1 cellular context compared by ENCODE assay signal in genomic region chrX:155026727-155027508, GRCh38.
TF ChIP-seq lines count a peak whose summit lies in the region.

FUNDC2 (plus strand) TSS chrX:155026844; CDS start chrX:155026939, 95 bp downstream.

TF ChIP-seq in HepG2, 621 proteins besides CTCF, POLR2A, EP300 and RAD21 (continued from another document and continues in another):
- TF ChIP-seq ZNF891 (CRISPR knock-in tag; IDR thresholded peaks at IDR 0.05) = 0 out of 2 replicates have a peak, but pooled peaks have one; percentile 16
- peak; percentile 89 for TF ChIP-seq YY1 (IDR thresholded peaks at IDR 0.05; ENCODE audit: insufficient read depth, insufficient replicate concordance, low read depth, low read length)
- TF ChIP-seq MTA1 (CRISPR knock-in tag; IDR thresholded peaks at IDR 0.05; ENCODE audit: borderline replicate concordance) = peak; percentile 41; the same call in 1 of the 2 replicates
- TF ChIP-seq ZNF12 (CRISPR knock-in tag; IDR thresholded peaks at IDR 0.05) = no peak
- TF ChIP-seq TBX2 (CRISPR knock-in tag; IDR thresholded peaks at IDR 0.05; ENCODE audit: borderline replicate concordance) = peak; percentile 80; the same call in 1 of the 2 replicates
- no peak for TF ChIP-seq CAMTA2 (CRISPR knock-in tag; IDR thresholded peaks at IDR 0.05; ENCODE audit: borderline replicate concordance)
- peak; percentile 54 for TF ChIP-seq ZFP91 (CRISPR knock-in tag; IDR thresholded peaks at IDR 0.05; ENCODE audit: borderline replicate concordance)
- TF ChIP-seq ATF7 (IDR thresholded peaks at IDR 0.05) = no peak
- TF ChIP-seq ATF7 (CRISPR knock-in tag; IDR thresholded peaks at IDR 0.05) = no peak
- no peak for TF ChIP-seq ARID2 (CRISPR knock-in tag; IDR thresholded peaks at IDR 0.05; ENCODE audit: borderline replicate concordance)
- no peak for TF ChIP-seq ZSCAN29 (CRISPR knock-in tag; conservative IDR thresholded peaks at IDR 0.05)
- peak; percentile 78 for TF ChIP-seq KMT2B (CRISPR knock-in tag; IDR thresholded peaks at IDR 0.05)
- peak; percentile 60; the same call in 1 of the 2 replicates for TF ChIP-seq ZNF609 (CRISPR knock-in tag; IDR thresholded peaks at IDR 0.05; ENCODE audit: borderline replicate concordance)
- peak; percentile 79 for TF ChIP-seq ZNF777 (CRISPR knock-in tag; IDR thresholded peaks at IDR 0.05)
- no peak for TF ChIP-seq NFYC (CRISPR knock-in tag; IDR thresholded peaks at IDR 0.05)
- no peak for TF ChIP-seq SP2 (CRISPR knock-in tag; IDR thresholded peaks at IDR 0.05)
- TF ChIP-seq TMF1 (CRISPR knock-in tag; IDR thresholded peaks at IDR 0.05; ENCODE audit: low read depth) = peak; percentile 60; the same call in 1 of the 2 replicates
- no peak for TF ChIP-seq ZNF557 (CRISPR knock-in tag; IDR thresholded peaks at IDR 0.05)
- peak; percentile 79; the same call in 1 of the 2 replicates for TF ChIP-seq GATAD1 (CRISPR knock-in tag; IDR thresholded peaks at IDR 0.05)
- no peak for TF ChIP-seq SOX6 (IDR thresholded peaks at IDR 0.05)
- peak; percentile 10; the same call in 1 of the 2 replicates for TF ChIP-seq SOX6 (CRISPR knock-in tag; IDR thresholded peaks at IDR 0.05)
- TF ChIP-seq YEATS2 (CRISPR knock-in tag; IDR thresholded peaks at IDR 0.05; ENCODE audit: borderline replicate concordance) = peak; percentile 44; the same call in 1 of the 2 replicates
- TF ChIP-seq HNF1B (CRISPR knock-in tag; IDR thresholded peaks at IDR 0.05) = no peak
- no peak for TF ChIP-seq ZNF468 (CRISPR knock-in tag; IDR thresholded peaks at IDR 0.05)
- peak; percentile 75 for TF ChIP-seq GMEB1 (CRISPR knock-in tag; IDR thresholded peaks at IDR 0.05; ENCODE audit: borderline replicate concordance)
- peak; percentile 77 for TF ChIP-seq CREB1 (IDR thresholded peaks at IDR 0.05)
- no peak; the same call in 1 of the 2 replicates for TF ChIP-seq CREB1 (CRISPR knock-in tag; IDR thresholded peaks at IDR 0.05)
- peak; percentile 61; the same call in 1 of the 2 replicates for TF ChIP-seq ZNF430 (CRISPR knock-in tag; IDR thresholded peaks at IDR 0.05)
- TF ChIP-seq NR2C2 (CRISPR knock-in tag; IDR thresholded peaks at IDR 0.05; ENCODE audit: borderline replicate concordance) = no peak
- no peak for TF ChIP-seq MYNN (CRISPR knock-in tag; IDR thresholded peaks at IDR 0.05; ENCODE audit: low read depth)
- TF ChIP-seq FIP1L1 (IDR thresholded peaks at IDR 0.05; ENCODE audit: borderline replicate concordance, insufficient read depth, low read depth, low read length) = no peak
- TF ChIP-seq POLR2G (IDR thresholded peaks at IDR 0.05; ENCODE audit: low read depth, low read length) = peak; percentile 67
- TF ChIP-seq ZBTB2 (CRISPR knock-in tag; IDR thresholded peaks at IDR 0.05; ENCODE audit: low read depth) = peak; percentile 85
- peak; percentile 39; the same call in 1 of the 2 replicates for TF ChIP-seq ZNF563 (CRISPR knock-in tag; IDR thresholded peaks at IDR 0.05)
- 0 out of 2 replicates have a peak, but pooled peaks have one; percentile 35 for TF ChIP-seq ZNF431 (CRISPR knock-in tag; IDR thresholded peaks at IDR 0.05; ENCODE audit: borderline replicate concordance, low read depth)
- TF ChIP-seq TFAP4 (IDR thresholded peaks at IDR 0.05; ENCODE audit: borderline replicate concordance, low read depth) = peak; percentile 12; the same call in 1 of the 2 replicates
- peak; percentile 88; the same call in 1 of the 2 replicates for TF ChIP-seq ZNF746 (CRISPR knock-in tag; IDR thresholded peaks at IDR 0.05)
- no peak for TF ChIP-seq ZBTB46 (CRISPR knock-in tag; IDR thresholded peaks at IDR 0.05; ENCODE audit: borderline replicate concordance)
- no peak for TF ChIP-seq ZNF670 (CRISPR knock-in tag; IDR thresholded peaks at IDR 0.05; ENCODE audit: borderline replicate concordance)
- TF ChIP-seq NFYB (CRISPR knock-in tag; IDR thresholded peaks at IDR 0.05) = no peak
- TF ChIP-seq REPIN1 (CRISPR knock-in tag; IDR thresholded peaks at IDR 0.05; ENCODE audit: borderline replicate concordance, low read depth) = peak; percentile 56; the same call in 1 of the 2 replicates
- TF ChIP-seq ZNF644 (CRISPR knock-in tag; IDR thresholded peaks at IDR 0.05; ENCODE audit: low read depth) = no peak
- no peak for TF ChIP-seq ZNF326 (CRISPR knock-in tag; IDR thresholded peaks at IDR 0.05; ENCODE audit: borderline replicate concordance)
- no peak for TF ChIP-seq ELF3 (CRISPR knock-in tag; IDR thresholded peaks at IDR 0.05)
- no peak for TF ChIP-seq ZNF652 (CRISPR knock-in tag; IDR thresholded peaks at IDR 0.05; ENCODE audit: borderline replicate concordance, low read depth)
- no peak for TF ChIP-seq GATAD2A (CRISPR knock-in tag; IDR thresholded peaks at IDR 0.05)
- TF ChIP-seq ZNF768 (CRISPR knock-in tag; IDR thresholded peaks at IDR 0.05) = peak; percentile 51; the same call in 1 of the 2 replicates
- peak; percentile 7 for TF ChIP-seq SKI (IDR thresholded peaks at IDR 0.05; ENCODE audit: partially characterized antibody)
- peak; percentile 49; the same call in 1 of the 2 replicates for TF ChIP-seq CREM (IDR thresholded peaks at IDR 0.05)
- TF ChIP-seq CREM (CRISPR knock-in tag; IDR thresholded peaks at IDR 0.05) = no peak
- no peak for TF ChIP-seq NR2F2 (IDR thresholded peaks at IDR 0.05; ENCODE audit: borderline replicate concordance, low read depth)
- TF ChIP-seq ZNF839 (CRISPR knock-in tag; IDR thresholded peaks at IDR 0.05; ENCODE audit: borderline replicate concordance) = no peak
- TF ChIP-seq CCDC6 (CRISPR knock-in tag; IDR thresholded peaks at IDR 0.05) = no peak; the same call in 1 of the 2 replicates
- 0 out of 4 replicates have a peak, but pooled peaks of 1 of the 2 experiments have one; percentile 40 for TF ChIP-seq KLF16 (CRISPR knock-in tag; IDR thresholded peaks at IDR 0.05)
- no peak for TF ChIP-seq STAT6 (CRISPR knock-in tag; IDR thresholded peaks at IDR 0.05; ENCODE audit: borderline replicate concordance)
